8 cellular contexts compared by ENCODE assay signal in genomic region chr17:64145460-64145750, GRCh38. TPM values are rescaled to one million over a fixed set of nuclear protein-coding genes. Genes with fewer than 3 reads are reported as not detected.
DNase-seq lines count a peak whose midpoint lies in the region; ATAC-seq and TF ChIP-seq lines count a peak whose summit lies in the region.

No MANE protein-coding gene starts in this region.

- H3K4me3 ChIP-seq in GM12864 (ENCODE audit: low read depth, low read length) (peak overlapping the region; percentile 82), HUES48 (ENCODE audit: low read depth, low read length) (peak overlapping the region; percentile 89), parathyroid adenoma (ENCODE audit: low read depth, low read length) (peak overlapping the region; percentile 84)

- H3K27me3 ChIP-seq in HUES48 (ENCODE audit: control insufficient read depth, insufficient read depth, low read length) (no peaks in the 10 kb centered on the region), parathyroid adenoma (ENCODE audit: control insufficient read depth, insufficient read depth, low read length) (no peaks in the 10 kb centered on the region)

- H3K4me1 ChIP-seq in HUES48 (ENCODE audit: control insufficient read depth, insufficient read depth, low read length): peaks cover 13% of the 10 kb centered on the region
- peaks cover 20% of the 10 kb centered on the region for H3K4me1 ChIP-seq in parathyroid adenoma

- H3K27ac ChIP-seq in HUES48 (ENCODE audit: low read depth, low read length) (peak overlapping the region; percentile 88), epithelial cell of prostate (peak overlapping the region; percentile 97), parathyroid adenoma (peak overlapping the region; percentile 98)

- peak overlapping the region; percentile 71 for H3K9ac ChIP-seq in HUES48 (ENCODE audit: low read depth, low read length)
- H3K9ac ChIP-seq in parathyroid adenoma: no peak overlapping the region

- peaks cover 16% of the 10 kb centered on the region for H3K36me3 ChIP-seq in HUES48 (ENCODE audit: control insufficient read depth, insufficient read depth, low read length)
- H3K36me3 ChIP-seq in parathyroid adenoma (ENCODE audit: control insufficient read depth, insufficient read depth, low read length): no peaks in the 10 kb centered on the region

- H2AFZ ChIP-seq in parathyroid adenoma: peak overlapping the region; percentile 83

- H3K4me2 ChIP-seq in parathyroid adenoma (ENCODE audit: low read length): peak overlapping the region; percentile 92

- ATAC-seq in GM18502 (IDR thresholded peaks at IDR 0.05; ENCODE audit: poor library complexity, unreplicated experiment): no peak

- H3K9me3 ChIP-seq in HUES48 (ENCODE audit: control insufficient read depth, insufficient read depth, low read length) (no peaks in the 10 kb centered on the region), parathyroid adenoma (ENCODE audit: control insufficient read depth, low read length) (no peaks in the 10 kb centered on the region)

- H3K79me2 ChIP-seq in parathyroid adenoma: no peaks in the 10 kb centered on the region

- TF ChIP-seq CTCF in GM12864 (IDR thresholded peaks at IDR 0.05; ENCODE audit: low read depth, low read length, missing control alignments): no peak
- TF ChIP-seq CTCF in parathyroid adenoma (IDR thresholded peaks at IDR 0.05): no peak

- DNase-seq in GM12864 (ENCODE audit: low read depth): no peak
- no peak for DNase-seq in epithelial cell of prostate (ENCODE audit: low read depth, low spot score)
- no peak for DNase-seq in activated naive CD4-positive, alpha-beta T cell treated with anti-CD3 and anti-CD28 coated beads, Interleukin-2, amount 50 U/mL, for 16 hours
- DNase-seq in mesenteric fat pad (ENCODE audit: low spot score): no peak
- no peak for DNase-seq in stimulated activated CD4-positive, alpha-beta T cell treated with anti-CD3 and anti-CD28 coated beads, Interleukin-4, amount 100 ng/mL, for 24 hours

RNA-seq across cellular contexts. Expression of gene ERN1, which starts 15.5 kb away (rescaled TPM):
- 27.1 TPM for total RNA-seq in mesenteric fat pad
